In the genomic region with DNA sequence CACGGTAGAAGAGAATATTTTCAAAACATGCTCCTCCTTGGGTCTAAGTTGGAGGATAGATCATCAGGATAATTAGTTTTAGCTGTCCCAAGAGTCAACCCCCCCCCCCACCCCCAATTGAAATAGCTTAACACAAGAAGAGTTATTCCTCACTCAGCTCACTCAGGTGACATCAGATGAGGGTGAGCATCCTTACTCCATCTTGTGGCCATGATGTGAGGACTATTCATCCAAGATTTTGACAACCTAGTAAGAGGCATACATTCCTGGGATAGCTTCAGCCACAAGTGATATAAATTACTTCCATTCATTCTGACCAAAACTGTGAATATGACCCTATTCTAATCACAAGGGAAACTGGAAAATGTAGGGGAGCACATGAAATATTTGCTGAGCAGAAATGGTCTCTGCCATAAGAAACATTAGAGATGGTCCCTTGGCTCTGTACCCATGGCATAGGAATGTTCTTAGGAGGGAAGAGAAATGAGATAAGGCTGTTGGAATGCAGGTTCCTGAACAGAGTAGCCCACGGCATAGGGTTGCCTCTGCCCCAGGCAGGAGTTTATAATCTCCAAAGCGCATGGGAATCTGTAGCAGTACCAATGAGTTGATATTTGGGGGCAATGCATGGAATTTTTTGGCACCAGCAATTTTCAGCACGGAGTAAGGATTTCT, we compare ENCODE assay signal across 17 cellular contexts.
"Had no signal": no experiment of that assay in that cellular context is flagged by ENCODE, and none has a peak within 500 bp of the region (broad histone marks: within the 10 kb centered on the region; RNA-seq: fewer than 3 reads in every experiment).

No MANE protein-coding gene starts in this region.

- H3K4me1 ChIP-seq: breast epithelium, transverse colon had no signal

- H3K27ac ChIP-seq: breast epithelium, hepatocyte, transverse colon had no signal

- H3K79me2 ChIP-seq: hepatocyte had no signal

- H3K9me3 Mint-ChIP-seq: activated naive CD4-positive, alpha-beta T cell treated with anti-CD3 and anti-CD28 coated beads, Interleukin-2, amount 50 U/mL, for 24 hours; nephron progenitor cell had no signal

- H3K4me2 ChIP-seq: hepatocyte had no signal

- H3K27me3 Mint-ChIP-seq: activated naive CD4-positive, alpha-beta T cell treated with anti-CD3 and anti-CD28 coated beads, Interleukin-2, amount 50 U/mL, for 24 hours; central memory CD8-positive, alpha-beta T cell; stimulated activated naive CD8-positive, alpha-beta T cell treated with anti-CD3 and anti-CD28 coated beads, Interleukin-15, Interleukin-2, amounts not matched to agents 100 ng/mL and 50 ng/mL, for 24 hours had no signal

- H3K36me3 ChIP-seq: breast epithelium, transverse colon had no signal

- H3K9me3 ChIP-seq: breast epithelium, transverse colon had no signal

- H3K27me3 ChIP-seq: breast epithelium, hepatocyte, transverse colon had no signal

- H3K4me3 ChIP-seq: breast epithelium, hepatocyte, transverse colon had no signal

- H3K27ac Mint-ChIP-seq: activated naive CD4-positive, alpha-beta T cell treated with anti-CD3 and anti-CD28 coated beads, Interleukin-2, amount 50 U/mL, for 24 hours; stimulated activated naive CD8-positive, alpha-beta T cell treated with anti-CD3 and anti-CD28 coated beads, Interleukin-15, Interleukin-2, amounts not matched to agents 100 ng/mL and 50 ng/mL, for 24 hours had no signal

- H3K4me1 Mint-ChIP-seq: activated naive CD4-positive, alpha-beta T cell treated with anti-CD3 and anti-CD28 coated beads, Interleukin-2, amount 50 U/mL, for 24 hours; central memory CD8-positive, alpha-beta T cell had no signal

- H3K36me3 Mint-ChIP-seq: activated naive CD4-positive, alpha-beta T cell treated with anti-CD3 and anti-CD28 coated beads, Interleukin-2, amount 50 U/mL, for 24 hours had no signal

- DNase-seq: activated gamma-delta T cell treated with Interleukin-2 at 50 U/mL for 16 hours; activated T-cell treated with anti-CD3 and anti-CD28 coated beads, Interleukin-2, amount 50 U/mL, for 1 hour; aorta; effector memory CD4-positive, alpha-beta T cell; foreskin melanocyte; nephron progenitor cell; nucleus accumbens; posterior cingulate gyrus; retina; substantia nigra; T-helper 9 cell; transverse colon had no signal

- H3K4me3 Mint-ChIP-seq: activated naive CD4-positive, alpha-beta T cell treated with anti-CD3 and anti-CD28 coated beads, Interleukin-2, amount 50 U/mL, for 24 hours; central memory CD8-positive, alpha-beta T cell; nephron progenitor cell; stimulated activated naive CD8-positive, alpha-beta T cell treated with anti-CD3 and anti-CD28 coated beads, Interleukin-15, Interleukin-2, amounts not matched to agents 100 ng/mL and 50 ng/mL, for 24 hours had no signal
